11 cellular contexts compared by ENCODE assay signal in the genomic region with DNA sequence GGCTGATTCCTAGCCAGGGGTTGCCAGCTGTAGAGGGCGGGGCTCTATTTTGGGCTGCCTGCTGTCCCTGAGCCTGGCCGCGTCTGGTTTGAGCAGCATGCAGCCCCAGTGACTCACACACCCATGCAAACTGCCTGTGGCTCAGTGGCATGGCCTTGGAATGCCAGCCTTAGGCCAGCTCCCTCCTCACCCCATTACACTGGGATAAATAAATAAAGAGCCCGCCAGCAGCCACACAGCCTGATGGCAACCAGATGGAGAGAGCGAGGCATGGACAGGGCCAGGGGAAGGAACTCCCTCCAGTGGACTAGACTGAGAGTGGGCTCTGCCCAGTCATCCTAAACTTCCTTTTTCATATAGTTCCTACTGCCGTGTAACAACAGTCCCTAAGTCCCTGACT. TPM values are rescaled to one million over a fixed set of nuclear protein-coding genes. Genes with fewer than 3 reads are reported as not detected.
DNase-seq lines count a peak whose midpoint lies in the region; ATAC-seq, FAIRE-seq and TF ChIP-seq lines count a peak whose summit lies in the region.
"Had no signal": no experiment of that assay in that cellular context is flagged by ENCODE, and none has a peak within 500 bp of the region (broad histone marks: within the 10 kb centered on the region; RNA-seq: fewer than 3 reads in every experiment).

No MANE protein-coding gene starts in this region.

- WGBS in psoas muscle, 3 donors, result 68 to 89% (median 77%) methylated on average over 6 of the region's 6 CpGs

- H3K36me3 ChIP-seq in psoas muscle (ENCODE audit: insufficient read depth in 1 of 2, low read depth in 1 of 2), result peaks cover 18 to 67% of the 10 kb centered on the region in 2 donors
- peaks cover 47% of the 10 kb centered on the region for H3K36me3 ChIP-seq in WERI-Rb-1

- CTCF ChIA-PET in activated CD8-positive, alpha-beta memory T cell treated with anti-CD3 and anti-CD28 coated beads, Interleukin-2, amount 10 ng/mL, durations not matched to agents 7 days and 5 days (lab: Charles Lee), result interaction anchor here (0.7 to 1.5 kb wide), 4 partner anchors 12 to 552 kb away, joined by 3 to 5 read pairs (median 4); no protein-coding TSS in a partner anchor

- no peak overlapping the region for H3K27ac ChIP-seq in psoas muscle
- H3K27ac ChIP-seq in WERI-Rb-1, result no peak overlapping the region

- DNase-seq in ELR (ENCODE audit: low read depth) (peak; percentile 73), RCC 7860 (ENCODE audit: low spot score) (peak; percentile 83), dedifferentiated amniotic fluid mesenchymal stem cell (ENCODE audit: extremely low spot score) (peak; percentile 95), psoas muscle (peak; percentile 60 to 66), WERI-Rb-1 (no peak)
- DNase-seq in activated CD8-positive, alpha-beta memory T cell treated with anti-CD3 and anti-CD28 coated beads, Interleukin-2, amount 10 ng/mL, durations not matched to agents 7 days and 5 days, result no peak
- no peak for DNase-seq in activated effector memory CD4-positive, alpha-beta T cell treated with Interleukin-2 at 50 U/mL for 16 hours
- DNase-seq: activated naive CD4-positive, alpha-beta T cell treated with Interleukin-2 at 50 U/mL for 16 hours; DND-41; NCI-H1105 treated with DMSO at 0.1 percent for 48 hours had no signal

- H3K4me3 Mint-ChIP-seq in activated CD8-positive, alpha-beta memory T cell treated with anti-CD3 and anti-CD28 coated beads, Interleukin-2, amount 10 ng/mL, durations not matched to agents 7 days and 5 days, result no peak overlapping the region

- peak; percentile 91 to 99 (median 98) for ATAC-seq in psoas muscle
- no peak for ATAC-seq in HG03175 (IDR thresholded peaks at IDR 0.05; ENCODE audit: unreplicated experiment)
- no peak for ATAC-seq in activated CD8-positive, alpha-beta memory T cell treated with anti-CD3 and anti-CD28 coated beads, Interleukin-2, amount 10 ng/mL, durations not matched to agents 7 days and 5 days

- H3K27ac Mint-ChIP-seq in activated CD8-positive, alpha-beta memory T cell treated with anti-CD3 and anti-CD28 coated beads, Interleukin-2, amount 10 ng/mL, durations not matched to agents 7 days and 5 days, result no peak overlapping the region

- H3K27me3 ChIP-seq in psoas muscle (ENCODE audit: insufficient read depth in 3 of 3, low read length in 2 of 3), result peaks cover 0 to 3% (median 0%) of the 10 kb centered on the region in 3 donors
- no peaks in the 10 kb centered on the region for H3K27me3 ChIP-seq in WERI-Rb-1 (ENCODE audit: insufficient read depth, low read depth, severe bottlenecking)

- no peak for TF ChIP-seq CTCF in psoas muscle (IDR thresholded peaks at IDR 0.05)
- TF ChIP-seq CTCF in WERI-Rb-1 (IDR thresholded peaks at IDR 0.05; ENCODE audit: low read depth, low read length), result no peak

- H3K4me3 ChIP-seq in psoas muscle (no peak overlapping the region), WERI-Rb-1 (ENCODE audit: low read depth, low read length) (no peak overlapping the region)

- H3K4me1 ChIP-seq in psoas muscle, result no peaks in the 10 kb centered on the region

- peaks cover 30% of the 10 kb centered on the region for H3K36me3 Mint-ChIP-seq in activated CD8-positive, alpha-beta memory T cell treated with anti-CD3 and anti-CD28 coated beads, Interleukin-2, amount 10 ng/mL, durations not matched to agents 7 days and 5 days

- peak; percentile 88 for FAIRE-seq in RCC 7860 (lab: Jason Lieb, UNC)

- no peaks in the 10 kb centered on the region for H3K4me1 Mint-ChIP-seq in activated CD8-positive, alpha-beta memory T cell treated with anti-CD3 and anti-CD28 coated beads, Interleukin-2, amount 10 ng/mL, durations not matched to agents 7 days and 5 days

- no peaks in the 10 kb centered on the region for H3K27me3 Mint-ChIP-seq in activated CD8-positive, alpha-beta memory T cell treated with anti-CD3 and anti-CD28 coated beads, Interleukin-2, amount 10 ng/mL, durations not matched to agents 7 days and 5 days

- intact Hi-C loops in psoas muscle (cut with DNase I), result no loop called here

- no peaks in the 10 kb centered on the region for H3K9me3 ChIP-seq in psoas muscle
- H3K9me3 ChIP-seq in WERI-Rb-1 (ENCODE audit: severe bottlenecking), result no peaks in the 10 kb centered on the region

- H3K9me3 Mint-ChIP-seq in activated CD8-positive, alpha-beta memory T cell treated with anti-CD3 and anti-CD28 coated beads, Interleukin-2, amount 10 ng/mL, durations not matched to agents 7 days and 5 days (ENCODE audit: low read depth), result no peaks in the 10 kb centered on the region

RNA-seq across cellular contexts. Expression of a gene that starts 18.3 kb away (rescaled TPM):
- total RNA-seq in psoas muscle, result 10 to 100 TPM; 11.5 to 18.5 (median 13.4) TPM
- 10 to 100 TPM; 10.7 to 20.5 (median 15.5) TPM for polyA plus RNA-seq in psoas muscle
- total RNA-seq in activated CD8-positive, alpha-beta memory T cell treated with anti-CD3 and anti-CD28 coated beads, Interleukin-2, amount 10 ng/mL, durations not matched to agents 7 days and 5 days, result 10 to 100 TPM; 14.4 to 19.4 TPM

RNA-seq across cellular contexts. Expression of a gene that starts 27.5 kb away (rescaled TPM):
- under 1 TPM in 3 of 4 donors, not detected in 1; 0.12 to 0.86 (median 0.16) TPM for total RNA-seq in psoas muscle
- polyA plus RNA-seq in psoas muscle, result under 1 TPM; 0.09 to 0.25 (median 0.10) TPM
- total RNA-seq in activated CD8-positive, alpha-beta memory T cell treated with anti-CD3 and anti-CD28 coated beads, Interleukin-2, amount 10 ng/mL, durations not matched to agents 7 days and 5 days, result 1 to 10 TPM; 2.6 to 3.2 TPM

RNA-seq across cellular contexts. Expression of a gene that starts 34.4 kb away (rescaled TPM):
- 10 to 100 TPM; 58.5 to 76.0 (median 70.0) TPM for total RNA-seq in psoas muscle
- polyA plus RNA-seq in psoas muscle, result 10 to 100 TPM; 71.0 to 81.5 (median 72.7) TPM
- total RNA-seq in activated CD8-positive, alpha-beta memory T cell treated with anti-CD3 and anti-CD28 coated beads, Interleukin-2, amount 10 ng/mL, durations not matched to agents 7 days and 5 days, result 10 to 100 TPM; 66.9 to 72.0 TPM

RNA-seq across cellular contexts. Expression of a gene that starts 35.7 kb away (rescaled TPM):
- total RNA-seq in psoas muscle, result 10 to 100 TPM; 28.1 to 38.1 (median 37.1) TPM
- polyA plus RNA-seq in psoas muscle, result 10 to 100 TPM; 36.5 to 71.4 (median 62.2) TPM
- 100 to 1,000 TPM in 1 of 2 experiments, 10 to 100 TPM in 1; 95.8 to 110 TPM for total RNA-seq in activated CD8-positive, alpha-beta memory T cell treated with anti-CD3 and anti-CD28 coated beads, Interleukin-2, amount 10 ng/mL, durations not matched to agents 7 days and 5 days

Comparison
In these comparisons a context has a peak if more than half of its experiments do, and no peak if none do; other contexts are left out.
1. DNase-seq: peak in ELR (single experiment), RCC 7860 (single experiment), dedifferentiated amniotic fluid mesenchymal stem cell (single experiment) and psoas muscle (2 of 2); none in activated CD8-positive, alpha-beta memory T cell treated with anti-CD3 and anti-CD28 coated beads, Interleukin-2, amount 10 ng/mL, durations not matched to agents 7 days and 5 days (single experiment), activated effector memory CD4-positive, alpha-beta T cell treated with Interleukin-2 at 50 U/mL for 16 hours (single experiment) and WERI-Rb-1 (single experiment).
2. ATAC-seq: peak in psoas muscle (4 of 4); none in HG03175 (single experiment) and activated CD8-positive, alpha-beta memory T cell treated with anti-CD3 and anti-CD28 coated beads, Interleukin-2, amount 10 ng/mL, durations not matched to agents 7 days and 5 days (single experiment).